Comparison of ENCODE assay signal across 9 cellular contexts in the genomic region with DNA sequence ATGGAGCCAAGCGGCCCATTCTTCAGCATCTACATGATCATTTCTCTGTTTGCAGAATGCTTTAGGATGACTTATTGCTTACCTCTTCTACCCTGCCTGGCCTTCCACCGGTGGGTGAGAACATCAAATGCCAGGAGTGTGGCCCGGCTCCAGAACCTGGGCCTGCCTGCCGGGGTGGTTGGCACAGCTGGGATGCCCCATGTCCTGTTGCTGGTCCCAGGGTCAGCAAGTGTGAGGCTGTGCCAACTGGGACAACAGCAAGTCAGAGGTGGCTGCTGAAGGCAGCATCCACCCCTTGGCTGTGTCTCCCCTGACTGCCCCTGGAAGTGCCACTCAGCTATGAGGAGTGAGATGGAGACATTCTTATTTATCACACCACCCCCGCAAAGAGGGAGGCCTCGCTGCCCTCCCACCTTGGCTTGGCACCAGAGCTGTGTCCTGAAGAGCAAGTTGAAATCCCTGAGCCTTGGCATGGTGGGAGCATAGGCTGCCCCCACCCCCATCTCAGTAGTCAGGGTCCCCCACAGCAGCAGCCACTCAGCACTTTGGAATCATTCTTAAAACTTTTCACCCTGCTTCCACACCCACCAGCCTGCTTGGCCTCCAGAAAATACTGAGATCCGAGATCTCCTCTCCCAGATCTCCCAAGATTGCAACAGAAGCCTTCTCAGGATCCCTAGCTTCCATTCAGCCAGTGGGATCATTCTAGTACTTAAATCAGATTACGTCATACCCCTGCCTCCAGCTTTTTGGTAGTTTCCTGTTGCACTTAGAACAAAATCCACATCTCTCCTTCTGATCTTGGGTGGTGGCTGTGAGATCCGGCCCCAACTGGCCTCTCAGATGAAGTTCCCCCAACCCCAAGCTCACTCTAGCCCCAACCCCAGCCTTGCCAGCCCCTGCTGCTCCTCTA.
DNase-seq lines count a peak whose midpoint lies in the region; ATAC-seq and TF ChIP-seq lines count a peak whose summit lies in the region.
"Had no signal": no experiment of that assay in that cellular context is flagged by ENCODE, and none has a peak within 500 bp of the region (broad histone marks: within the 10 kb centered on the region; RNA-seq: fewer than 3 reads in every experiment).

No MANE protein-coding gene starts in this region.

- CTCF ChIA-PET in activated CD8-positive, alpha-beta T cell treated with anti-CD3 and anti-CD28 coated beads for 36 hours (lab: Charles Lee), result interaction anchor here (0.9 kb wide), 1 partner anchor 178 kb away, joined by 3 read pairs; no protein-coding TSS in a partner anchor

- peak; percentile 15 for DNase-seq in NOMO-1 treated with DMSO at 0.1 percent for 48 hours (lab: John Stamatoyannopoulos, UW; ENCODE audit: unreplicated experiment)
- no peak for DNase-seq in NOMO-1 (lab: John Stamatoyannopoulos, UW; ENCODE audit: unreplicated experiment in 2 of 2)
- peak; percentile 39 for DNase-seq in activated CD8-positive, alpha-beta T cell treated with anti-CD3 and anti-CD28 coated beads for 36 hours
- DNase-seq in left ventricle myocardium inferior, result peak; percentile 79
- peak; percentile 34 for DNase-seq in testis
- DNase-seq in medulla oblongata (ENCODE audit: extremely low spot score), result no peak
- DNase-seq in activated CD4-positive, CD25-positive, alpha-beta regulatory T cell treated with anti-CD3 and anti-CD28 coated beads, Interleukin-2, amount 50 U/mL, for 72 hours, result no peak
- DNase-seq in NCI-H524 (lab: John Stamatoyannopoulos, UW), result no peak
- DNase-seq: NCI-H446 had no signal

- POLR2A ChIA-PET in activated CD8-positive, alpha-beta T cell treated with anti-CD3 and anti-CD28 coated beads for 36 hours (lab: Charles Lee), result interaction anchor here (0.7 to 2.3 kb wide), 3 partner anchors 14 to 127 kb away, joined by 3 to 5 read pairs (median 4); a partner anchor contains a TSS

- H3K27ac ChIP-seq in left ventricle myocardium inferior (replicated peaks) (peak overlapping the region; percentile 65), testis (no peak overlapping the region)

- peaks cover 35% of the 10 kb centered on the region for H3K36me3 Mint-ChIP-seq in activated CD8-positive, alpha-beta T cell treated with anti-CD3 and anti-CD28 coated beads for 36 hours (ENCODE audit: low read depth)

- H3K4me1 Mint-ChIP-seq in activated CD8-positive, alpha-beta T cell treated with anti-CD3 and anti-CD28 coated beads for 36 hours (ENCODE audit: low read depth), result peaks cover 51% of the 10 kb centered on the region

- H3K36me3 ChIP-seq in left ventricle myocardium inferior (peaks cover 33% of the 10 kb centered on the region), testis (ENCODE audit: low read depth, missing control alignments) (no peaks in the 10 kb centered on the region)

- H3K27me3 ChIP-seq in left ventricle myocardium inferior (ENCODE audit: low read depth) (no peaks in the 10 kb centered on the region), testis (no peaks in the 10 kb centered on the region)

- no peak overlapping the region for H3K4me3 Mint-ChIP-seq in activated CD8-positive, alpha-beta T cell treated with anti-CD3 and anti-CD28 coated beads for 36 hours

- H3K4me3 ChIP-seq in left ventricle myocardium inferior (no peak overlapping the region), testis (no peak overlapping the region)

- no peaks in the 10 kb centered on the region for H3K27me3 Mint-ChIP-seq in activated CD8-positive, alpha-beta T cell treated with anti-CD3 and anti-CD28 coated beads for 36 hours

- peak; percentile 64 for ATAC-seq in activated CD8-positive, alpha-beta T cell treated with anti-CD3 and anti-CD28 coated beads for 36 hours

- intact Hi-C loops in activated CD8-positive, alpha-beta T cell treated with anti-CD3 and anti-CD28 coated beads for 36 hours (cut with micrococcal nuclease), result no loop called here
- intact Hi-C loops in left ventricle myocardium inferior (cut with micrococcal nuclease), result no loop called here
- intact Hi-C loops in testis (cut with DNase I; ENCODE audit: low total_unique reads), result no loop called here

- H3K9me3 ChIP-seq in left ventricle myocardium inferior (replicated peaks) (no peaks in the 10 kb centered on the region), testis (no peaks in the 10 kb centered on the region)

- H3K9me3 Mint-ChIP-seq in activated CD8-positive, alpha-beta T cell treated with anti-CD3 and anti-CD28 coated beads for 36 hours, result no peaks in the 10 kb centered on the region

- TF ChIP-seq CTCF in activated CD8-positive, alpha-beta T cell treated with anti-CD3 and anti-CD28 coated beads for 36 hours (IDR thresholded peaks at IDR 0.05), result no peak
- no peak for TF ChIP-seq CTCF in left ventricle myocardium inferior (IDR thresholded peaks at IDR 0.05; ENCODE audit: borderline replicate concordance)
- no peak for TF ChIP-seq CTCF in testis (IDR thresholded peaks at IDR 0.05)

- H3K4me1 ChIP-seq in left ventricle myocardium inferior (peaks cover 59% of the 10 kb centered on the region), testis (peaks cover 6% of the 10 kb centered on the region)

- WGBS in testis, 2 donors, result 71 to 75% methylated on average over 9 of the region's 9 CpGs

- no peak for TF ChIP-seq POLR2A in testis (IDR thresholded peaks at IDR 0.05)

- peak overlapping the region; percentile 72 for H3K27ac Mint-ChIP-seq in activated CD8-positive, alpha-beta T cell treated with anti-CD3 and anti-CD28 coated beads for 36 hours

Comparison
In these comparisons a context has a peak if more than half of its experiments do, and no peak if none do; other contexts are left out.
1. DNase-seq: peak in NOMO-1 treated with DMSO at 0.1 percent for 48 hours (single experiment), activated CD8-positive, alpha-beta T cell treated with anti-CD3 and anti-CD28 coated beads for 36 hours (single experiment), left ventricle myocardium inferior (single experiment) and testis (single experiment); none in NOMO-1 (0 of 2), medulla oblongata (single experiment), activated CD4-positive, CD25-positive, alpha-beta regulatory T cell treated with anti-CD3 and anti-CD28 coated beads, Interleukin-2, amount 50 U/mL, for 72 hours (single experiment) and NCI-H524 (0 of 2).